Comparison of ENCODE assay signal across 23 cellular contexts in genomic region chr1:110245876-110246620, GRCh38. TPM values are rescaled to one million over a fixed set of nuclear protein-coding genes. Genes with fewer than 3 reads are reported as not detected.
DNase-seq lines count a peak whose midpoint lies in the region; ATAC-seq and TF ChIP-seq lines count a peak whose summit lies in the region.
"Had no signal": no experiment of that assay in that cellular context is flagged by ENCODE, and none has a peak within 500 bp of the region (broad histone marks: within the 10 kb centered on the region; RNA-seq: fewer than 3 reads in every experiment).

No MANE protein-coding gene starts in this region.

- peak overlapping the region; percentile 62 for H3K27ac Mint-ChIP-seq in nephron progenitor cell
- no peak overlapping the region for H3K27ac Mint-ChIP-seq in type B pancreatic cell
- H3K27ac Mint-ChIP-seq: CD4-positive, CD25-positive, alpha-beta regulatory T cell; GM23338 had no signal

- no peak for TF ChIP-seq CTCF in RWPE2 (IDR thresholded peaks at IDR 0.05; ENCODE audit: poor library complexity, severe bottlenecking)
- TF ChIP-seq CTCF in fibroblast of the aortic adventitia (IDR thresholded peaks at IDR 0.05; ENCODE audit: insufficient read depth, low read length) = no peak
- no peak for TF ChIP-seq CTCF in nephron progenitor cell (IDR thresholded peaks at IDR 0.05)
- TF ChIP-seq CTCF in type B pancreatic cell (conservative IDR thresholded peaks at IDR 0.05) = no peak

- H3K27me3 ChIP-seq in RWPE2 (ENCODE audit: insufficient read depth, poor library complexity, severe bottlenecking) = no peaks in the 10 kb centered on the region

- H3K4me3 ChIP-seq in RWPE2 (ENCODE audit: severe bottlenecking) = no peak overlapping the region
- no peak overlapping the region for H3K4me3 ChIP-seq in fibroblast of the aortic adventitia (ENCODE audit: low read depth, low read length)
- H3K4me3 ChIP-seq: GM23338, K562, PC-9, SJCRH30 had no signal

- H3K9me3 ChIP-seq in RWPE2 (ENCODE audit: severe bottlenecking) = no peaks in the 10 kb centered on the region
- H3K9me3 ChIP-seq: SJCRH30 had no signal

- H3K36me3 Mint-ChIP-seq in nephron progenitor cell (ENCODE audit: low read depth) (no peaks in the 10 kb centered on the region), type B pancreatic cell (no peaks in the 10 kb centered on the region)

- H3K9me3 Mint-ChIP-seq in nephron progenitor cell (no peaks in the 10 kb centered on the region), type B pancreatic cell (no peaks in the 10 kb centered on the region)
- H3K9me3 Mint-ChIP-seq: GM23338 had no signal

- H3K27ac ChIP-seq in RWPE2 (ENCODE audit: poor library complexity, severe bottlenecking) = no peak overlapping the region
- H3K27ac ChIP-seq: PC-9, RWPE1, SJCRH30 had no signal

- H3K36me3 ChIP-seq in RWPE2 (ENCODE audit: low read depth) = no peaks in the 10 kb centered on the region
- H3K36me3 ChIP-seq: SJCRH30 had no signal

- H3K4me3 Mint-ChIP-seq in nephron progenitor cell = no peak overlapping the region
- H3K4me3 Mint-ChIP-seq in type B pancreatic cell = no peak overlapping the region
- H3K4me3 Mint-ChIP-seq: CD4-positive, CD25-positive, alpha-beta regulatory T cell; GM23338 had no signal

- peak; percentile 5 for DNase-seq in ELR (ENCODE audit: low read depth)
- DNase-seq in RWPE2 (ENCODE audit: low spot score) = peak; percentile 8
- peak; percentile 15 for DNase-seq in fibroblast of the aortic adventitia (ENCODE audit: low read depth)
- DNase-seq in nephron progenitor cell = no peak
- no peak for DNase-seq in NCI-H748 treated with DMSO at 0.1 percent for 48 hours (lab: John Stamatoyannopoulos, UW)
- DNase-seq in type B pancreatic cell (ENCODE audit: extremely low spot score, unreplicated experiment) = no peak
- DNase-seq in NK-92 (lab: John Stamatoyannopoulos, UW; ENCODE audit: unreplicated experiment) = no peak
- DNase-seq: ACHN; CD4-positive, CD25-positive, alpha-beta regulatory T cell; COR-L47; DMS 273 treated with DMSO at 0.1 percent for 48 hours; DND-41; GDM1; NCI-H1105; NCI-H1694; NCI-H774; PC-9; SJCRH30 had no signal

- H3K4me1 Mint-ChIP-seq in nephron progenitor cell = peaks cover 23% of the 10 kb centered on the region
- peaks cover 7% of the 10 kb centered on the region for H3K4me1 Mint-ChIP-seq in type B pancreatic cell (ENCODE audit: unreplicated experiment)

- H3K27me3 Mint-ChIP-seq in nephron progenitor cell (ENCODE audit: low read depth, poor library complexity) = peaks cover 39% of the 10 kb centered on the region
- peaks cover 49% of the 10 kb centered on the region for H3K27me3 Mint-ChIP-seq in type B pancreatic cell
- H3K27me3 Mint-ChIP-seq: CD4-positive, CD25-positive, alpha-beta regulatory T cell had no signal

- no peak; the same call in 2 of the 3 replicates for ATAC-seq in RWPE2 (ENCODE audit: low read depth)
- ATAC-seq in HG03378 (IDR thresholded peaks at IDR 0.05; ENCODE audit: unreplicated experiment) = no peak
- ATAC-seq: GM23338, HCT116, K562 had no signal

- H3K4me1 ChIP-seq in RWPE2 (ENCODE audit: insufficient read depth, poor library complexity, severe bottlenecking) = no peaks in the 10 kb centered on the region

RNA-seq across cellular contexts. Expression of gene KCNC4, which starts 35.9 kb away (rescaled TPM):
- total RNA-seq in fibroblast of the aortic adventitia (ENCODE audit: low replicate concordance) (4.7 and 6.8 TPM in 2 replicates), type B pancreatic cell (ENCODE audit: low replicate concordance) (3.4 and 4.8 TPM in 2 replicates)

Comparison
In these comparisons a context has a peak if more than half of its experiments do, and no peak if none do; other contexts are left out.
1. DNase-seq: peak in ELR (single experiment), RWPE2 (single experiment) and fibroblast of the aortic adventitia (single experiment); none in nephron progenitor cell (single experiment), NCI-H748 treated with DMSO at 0.1 percent for 48 hours (single experiment), type B pancreatic cell (single experiment) and NK-92 (single experiment).